Comparison of ENCODE assay signal across 27 cellular contexts in genomic region chr2:109287838-109288237, GRCh38.
"Had no signal": no experiment of that assay in that cellular context is flagged by ENCODE, and none has a peak within 500 bp of the region (broad histone marks: within the 10 kb centered on the region; RNA-seq: fewer than 3 reads in every experiment).

No MANE protein-coding gene starts in this region.

- ATAC-seq: activated CD4-positive, alpha-beta T cell treated with anti-CD3 and anti-CD28 coated beads for 36 hours; activated CD8-positive, alpha-beta T cell treated with anti-CD3 and anti-CD28 coated beads for 36 hours; Panc1; Right ventricle myocardium inferior had no signal

- H3K9ac ChIP-seq: KMS-11, SK-N-SH had no signal

- DNase-seq: activated CD4-positive, alpha-beta T cell treated with anti-CD3 and anti-CD28 coated beads for 36 hours; activated CD8-positive, alpha-beta memory T cell treated with anti-CD3 and anti-CD28 coated beads, Interleukin-2, amount 50 U/mL, for 4 hours; activated CD8-positive, alpha-beta T cell treated with anti-CD3 and anti-CD28 coated beads for 36 hours; activated naive CD4-positive, alpha-beta T cell treated with anti-CD3 and anti-CD28 coated beads, Interleukin-2, amount 50 U/mL, for 16 hours; activated naive CD8-positive, alpha-beta T cell treated with anti-CD3 and anti-CD28 coated beads, Interleukin-2, amount 10 ng/mL, durations not matched to agents 7 days and 5 days; adrenal gland; MG63; MV-4-11; NCI-H1092 treated with DMSO at 0.1 percent for 48 hours; NCI-H1417 treated with DMSO at 0.1 percent for 48 hours; NCI-H1694; NCI-H2029; NCI-H2107; NCI-H345; NCI-H510A; NCI-H526 treated with DMSO at 0.1 percent for 48 hours; NCI-H82; NK-92 treated with Interleukin-12 subunit alpha and Interleukin-12 subunit beta, amount 100 ng/mL, for 24 hours; OCI-M1; RPMI8226; SJCRH30; T-helper 1 cell; WERI-Rb-1 had no signal

- H3K9me3 ChIP-seq: adrenal gland, MG63, SJCRH30, SK-N-SH had no signal

- H3K4me2 ChIP-seq: KMS-11, SK-N-SH had no signal

- H3K27me3 ChIP-seq: adrenal gland, MG63, SJCRH30 had no signal

- H3K27ac ChIP-seq: KMS-11, SJCRH30, WERI-Rb-1 had no signal

- H3K9me2 ChIP-seq: SK-N-SH had no signal

- H3K4me3 ChIP-seq: adrenal gland, MG63, SJCRH30 had no signal

- H3K36me3 ChIP-seq: adrenal gland, MG63, SJCRH30, WERI-Rb-1 had no signal
